Comparison of ENCODE assay signal across 9 cellular contexts in genomic region chr12:12442548-12443071, GRCh38.
DNase-seq lines count a peak whose midpoint lies in the region; ATAC-seq and TF ChIP-seq lines count a peak whose summit lies in the region.
"Had no signal": no experiment of that assay in that cellular context is flagged by ENCODE, and none has a peak within 500 bp of the region (broad histone marks: within the 10 kb centered on the region; RNA-seq: fewer than 3 reads in every experiment).

No MANE protein-coding gene starts in this region.

- CTCF ChIA-PET in HEK293 (lab: Yijun Ruan, JAX) = interaction anchor here (0.6 to 0.7 kb wide), 2 partner anchors 47 to 213 kb away, joined by 3 read pairs; no protein-coding TSS in a partner anchor

- H3K36me3 ChIP-seq in HEK293 (ENCODE audit: control insufficient read depth in 2 of 2, insufficient read depth in 1 of 2, low read length in 2 of 2) = no peaks in the 10 kb centered on the region
- H3K36me3 ChIP-seq in esophagus squamous epithelium = no peaks in the 10 kb centered on the region
- no peaks in the 10 kb centered on the region for H3K36me3 ChIP-seq in skeletal muscle tissue (ENCODE audit: control insufficient read depth in 3 of 3, insufficient read depth in 3 of 3, low read length in 3 of 3)

- H3K27me3 ChIP-seq in esophagus squamous epithelium (no peaks in the 10 kb centered on the region), skeletal muscle tissue (ENCODE audit: control insufficient read depth in 3 of 3, insufficient read depth in 3 of 3, low read length in 3 of 3) (no peaks in the 10 kb centered on the region)

- in situ Hi-C loops in KBM-7 (cut with MboI; ENCODE audit: low pct_unique_long_range_greater_than_20kb, low sequenced_read_pairs) = no loop called here

- peaks cover 88% of the 10 kb centered on the region for H3K4me1 Mint-ChIP-seq in T-helper 2 cell treated with Interferon-gamma antibody and Interleukin-4, amounts not matched to agents 5 μg/mL and 100 μg/mL, for 36 hours (ENCODE audit: low read depth)

- H3K4me3 ChIP-seq in HEK293 (ENCODE audit: low read depth, low read length) (no peak overlapping the region), esophagus squamous epithelium (no peak overlapping the region), skeletal muscle tissue (ENCODE audit: low read length in 3 of 3) (no peak overlapping the region)

- WGBS in esophagus squamous epithelium, 2 donors = 48 to 73% methylated on average over 5 of the region's 5 CpGs

- H3K9ac ChIP-seq in skeletal muscle tissue (ENCODE audit: low read depth in 1 of 3, low read length in 3 of 3) = no peak overlapping the region

- no peak for TF ChIP-seq POLR2A in esophagus squamous epithelium (IDR thresholded peaks at IDR 0.05)

- H3K9me3 ChIP-seq in HEK293 (ENCODE audit: control insufficient read depth, insufficient read depth, low read depth, low read length) (no peaks in the 10 kb centered on the region), esophagus squamous epithelium (no peaks in the 10 kb centered on the region), skeletal muscle tissue (ENCODE audit: control insufficient read depth in 3 of 3, low read length in 3 of 3) (no peaks in the 10 kb centered on the region)

- H3K27me3 Mint-ChIP-seq in T-helper 2 cell treated with Interferon-gamma antibody and Interleukin-4, amounts not matched to agents 5 μg/mL and 100 μg/mL, for 36 hours (ENCODE audit: low read depth) = no peaks in the 10 kb centered on the region

- H3K27ac ChIP-seq in HEK293 (ENCODE audit: extremely low read depth, low read depth, low read length) (no peak overlapping the region), esophagus squamous epithelium (peak overlapping the region; percentile 44 to 73 (median 60)), skeletal muscle tissue (ENCODE audit: low read depth, low read length) (peak overlapping the region; percentile 66)

- H3K4me1 ChIP-seq in HEK293 (ENCODE audit: control insufficient read depth, insufficient read depth, low read length) (no peaks in the 10 kb centered on the region), esophagus squamous epithelium (peaks cover 0 to 61% (median 30%) of the 10 kb centered on the region in 3 donors), skeletal muscle tissue (ENCODE audit: control insufficient read depth in 3 of 3, insufficient read depth in 3 of 3, low read length in 3 of 3) (peaks cover 17 to 27% (median 23%) of the 10 kb centered on the region in 3 donors)

- peak overlapping the region; percentile 94 for H3K27ac Mint-ChIP-seq in T-helper 2 cell treated with Interferon-gamma antibody and Interleukin-4, amounts not matched to agents 5 μg/mL and 100 μg/mL, for 36 hours

- intact Hi-C loops in esophagus squamous epithelium (cut with DNase I) = no loop called here

- TF ChIP-seq CTCF in HEK293 (tag by site-specific recombination; IDR thresholded peaks at IDR 0.05) (no peak), esophagus squamous epithelium (IDR thresholded peaks at IDR 0.05) (no peak)

- ATAC-seq in GM19328 (IDR thresholded peaks at IDR 0.05; ENCODE audit: unreplicated experiment) (no peak), GM19023 (IDR thresholded peaks at IDR 0.05; ENCODE audit: unreplicated experiment) (no peak), GM21423 (IDR thresholded peaks at IDR 0.05; ENCODE audit: unreplicated experiment) (no peak)

- peak overlapping the region; percentile 38 for H3K4me3 Mint-ChIP-seq in T-helper 2 cell treated with Interferon-gamma antibody and Interleukin-4, amounts not matched to agents 5 μg/mL and 100 μg/mL, for 36 hours

- no peaks in the 10 kb centered on the region for H3K9me3 Mint-ChIP-seq in T-helper 2 cell treated with Interferon-gamma antibody and Interleukin-4, amounts not matched to agents 5 μg/mL and 100 μg/mL, for 36 hours

- POLR2A ChIA-PET in HEK293 (lab: Yijun Ruan, JAX) = interaction anchor here (0.6 kb wide), 1 partner anchor 9 kb away, joined by 4 read pairs; no protein-coding TSS in a partner anchor

- H3K36me3 Mint-ChIP-seq in T-helper 2 cell treated with Interferon-gamma antibody and Interleukin-4, amounts not matched to agents 5 μg/mL and 100 μg/mL, for 36 hours (ENCODE audit: low read depth) = peaks cover 19% of the 10 kb centered on the region

- DNase-seq in T-helper 2 cell treated with Interferon-gamma antibody and Interleukin-4, amounts not matched to agents 5 μg/mL and 100 μg/mL, for 36 hours (ENCODE audit: low spot score) = no peak
- DNase-seq in esophagus squamous epithelium (lab: John Stamatoyannopoulos, UW) = no peak
- no peak for DNase-seq in KBM-7
- DNase-seq: anterior cingulate cortex had no signal

TF ChIP-seq in HEK293, 187 proteins besides CTCF, POLR2A, EP300 and RAD21 (continues in another document):
- TF ChIP-seq ZNF146 (tag by site-specific recombination; IDR thresholded peaks at IDR 0.05) = no peak
- no peak for TF ChIP-seq ZNF621 (tag by site-specific recombination; IDR thresholded peaks at IDR 0.05)
- TF ChIP-seq, protein P1, sequence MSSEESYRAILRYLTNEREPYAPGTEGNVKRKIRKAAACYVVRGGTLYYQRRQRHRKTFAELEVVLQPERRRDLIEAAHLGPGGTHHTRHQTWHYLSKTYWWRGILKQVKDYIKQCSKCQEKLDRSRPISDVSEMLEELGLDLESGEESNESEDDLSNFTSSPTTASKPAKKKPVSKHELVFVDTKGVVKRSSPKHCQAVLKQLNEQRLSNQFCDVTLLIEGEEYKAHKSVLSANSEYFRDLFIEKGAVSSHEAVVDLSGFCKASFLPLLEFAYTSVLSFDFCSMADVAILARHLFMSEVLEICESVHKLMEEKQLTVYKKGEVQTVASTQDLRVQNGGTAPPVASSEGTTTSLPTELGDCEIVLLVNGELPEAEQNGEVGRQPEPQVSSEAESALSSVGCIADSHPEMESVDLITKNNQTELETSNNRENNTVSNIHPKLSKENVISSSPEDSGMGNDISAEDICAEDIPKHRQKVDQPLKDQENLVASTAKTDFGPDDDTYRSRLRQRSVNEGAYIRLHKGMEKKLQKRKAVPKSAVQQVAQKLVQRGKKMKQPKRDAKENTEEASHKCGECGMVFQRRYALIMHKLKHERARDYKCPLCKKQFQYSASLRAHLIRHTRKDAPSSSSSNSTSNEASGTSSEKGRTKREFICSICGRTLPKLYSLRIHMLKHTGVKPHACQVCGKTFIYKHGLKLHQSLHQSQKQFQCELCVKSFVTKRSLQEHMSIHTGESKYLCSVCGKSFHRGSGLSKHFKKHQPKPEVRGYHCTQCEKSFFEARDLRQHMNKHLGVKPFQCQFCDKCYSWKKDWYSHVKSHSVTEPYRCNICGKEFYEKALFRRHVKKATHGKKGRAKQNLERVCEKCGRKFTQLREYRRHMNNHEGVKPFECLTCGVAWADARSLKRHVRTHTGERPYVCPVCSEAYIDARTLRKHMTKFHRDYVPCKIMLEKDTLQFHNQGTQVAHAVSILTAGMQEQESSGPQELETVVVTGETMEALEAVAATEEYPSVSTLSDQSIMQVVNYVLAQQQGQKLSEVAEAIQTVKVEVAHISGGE (tag by site-specific recombination; conservative IDR thresholded peaks at IDR 0.05; ENCODE audit: low read depth) = no peak
- TF ChIP-seq KLF10 (tag by site-specific recombination; IDR thresholded peaks at IDR 0.05) = no peak
- TF ChIP-seq ZNF76 (tag by site-specific recombination; IDR thresholded peaks at IDR 0.05; ENCODE audit: borderline replicate concordance, low read depth) = no peak
- no peak for TF ChIP-seq ZNF692 (tag by site-specific recombination; IDR thresholded peaks at IDR 0.05)
- no peak for TF ChIP-seq ZNF48 (tag by site-specific recombination; IDR thresholded peaks at IDR 0.05)
- TF ChIP-seq ZNF626 (tag by site-specific recombination; IDR thresholded peaks at IDR 0.05) = no peak
- no peak for TF ChIP-seq ZNF10 (tag by site-specific recombination; IDR thresholded peaks at IDR 0.05)
- no peak for TF ChIP-seq REPIN1 (tag by site-specific recombination; IDR thresholded peaks at IDR 0.05; ENCODE audit: low read depth)
- 0 out of 2 replicates have a peak, but pooled peaks have one; percentile 18 for TF ChIP-seq SP7 (tag by site-specific recombination; IDR thresholded peaks at IDR 0.05)
- no peak for TF ChIP-seq ZNF248 (tag by site-specific recombination; IDR thresholded peaks at IDR 0.05)
- TF ChIP-seq ZNF549 (tag by site-specific recombination; IDR thresholded peaks at IDR 0.05) = no peak
- no peak for TF ChIP-seq KLF9 (tag by site-specific recombination; IDR thresholded peaks at IDR 0.05; ENCODE audit: low read depth)
- TF ChIP-seq ZNF202 (tag by site-specific recombination; IDR thresholded peaks at IDR 0.05; ENCODE audit: borderline replicate concordance) = no peak
- no peak for TF ChIP-seq ZNF266 (tag by site-specific recombination; IDR thresholded peaks at IDR 0.05; ENCODE audit: low read depth)
- TF ChIP-seq, protein P2, sequence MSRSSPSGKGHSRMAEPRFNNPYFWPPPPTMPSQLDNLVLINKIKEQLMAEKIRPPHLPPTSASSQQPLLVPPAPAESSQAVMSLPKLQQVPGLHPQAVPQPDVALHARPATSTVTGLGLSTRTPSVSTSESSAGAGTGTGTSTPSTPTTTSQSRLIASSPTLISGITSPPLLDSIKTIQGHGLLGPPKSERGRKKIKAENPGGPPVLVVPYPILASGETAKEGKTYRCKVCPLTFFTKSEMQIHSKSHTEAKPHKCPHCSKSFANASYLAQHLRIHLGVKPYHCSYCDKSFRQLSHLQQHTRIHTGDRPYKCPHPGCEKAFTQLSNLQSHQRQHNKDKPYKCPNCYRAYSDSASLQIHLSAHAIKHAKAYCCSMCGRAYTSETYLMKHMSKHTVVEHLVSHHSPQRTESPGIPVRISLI (tag by site-specific recombination; IDR thresholded peaks at IDR 0.05) = no peak
- TF ChIP-seq ZNF324 (tag by site-specific recombination; IDR thresholded peaks at IDR 0.05) = no peak
- TF ChIP-seq OVOL3 (tag by site-specific recombination; IDR thresholded peaks at IDR 0.05) = no peak
